In the genomic region with DNA sequence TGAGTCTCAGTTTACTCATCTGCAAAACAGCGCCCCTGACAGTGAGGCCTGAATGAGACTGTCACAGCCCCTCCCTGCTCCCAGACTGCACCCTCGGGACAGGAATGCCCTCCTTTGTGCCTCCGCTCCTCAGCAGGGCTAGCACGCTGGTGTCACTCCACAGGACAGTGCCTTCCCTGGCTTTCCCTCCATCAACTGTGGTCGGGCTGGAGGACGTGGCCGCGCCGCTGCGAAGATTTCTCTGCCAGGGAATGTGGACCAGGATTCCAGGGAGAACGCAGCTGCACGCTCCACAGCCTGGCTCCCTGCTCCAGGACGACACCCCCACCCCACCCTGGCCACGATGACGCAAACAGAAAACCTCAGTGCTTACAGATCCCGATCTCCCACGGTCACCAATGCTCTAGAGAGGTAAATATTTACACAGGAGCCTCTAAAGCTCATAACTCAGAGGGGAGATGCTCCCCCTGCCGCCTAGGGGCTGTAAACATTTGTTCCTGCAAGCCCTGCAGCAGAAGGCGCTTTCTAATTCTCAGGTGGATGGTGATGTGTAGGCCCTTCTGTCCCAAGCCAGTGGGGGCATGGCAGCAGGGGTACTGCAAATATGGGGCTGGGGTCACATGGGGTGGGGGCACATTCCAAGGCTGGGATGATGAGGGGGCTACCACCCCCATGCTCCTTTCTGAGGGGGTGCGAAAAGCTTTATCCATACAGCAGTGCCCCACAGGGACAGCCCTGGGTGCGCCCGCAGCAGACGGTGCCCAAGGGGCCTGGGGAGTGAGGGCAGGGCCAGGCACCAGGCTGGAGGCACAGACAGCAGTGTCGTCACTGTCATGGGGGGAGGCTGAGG, we compare ENCODE assay signal across 8 cellular contexts. TPM values are rescaled to one million over a fixed set of nuclear protein-coding genes. Genes with fewer than 3 reads are reported as not detected.
A peak's percentile ranks its signal among the peaks of the same experiment; 100 is the strongest.
DNase-seq lines count a peak whose midpoint lies in the region; ATAC-seq and TF ChIP-seq lines count a peak whose summit lies in the region.

No MANE protein-coding gene starts in this region.

- peak; percentile 78 for DNase-seq in Right ventricle myocardium inferior (ENCODE audit: missing footprints)
- DNase-seq in cardiac septum (ENCODE audit: low spot score): no peak
- peak in 3 of 7 donors; percentile 18 to 51 (median 22) for DNase-seq in adrenal gland
- no peak for DNase-seq in stimulated activated CD8-positive, alpha-beta memory T cell treated with anti-CD3 and anti-CD28 coated beads, Interleukin-4, amount 100 ng/mL, for 48 hours
- no peak for DNase-seq in NK-92 treated with Interleukin-12 subunit alpha and Interleukin-12 subunit beta, amount 100 ng/mL, for 24 hours (lab: John Stamatoyannopoulos, UW)

- H3K27me3 ChIP-seq in adrenal gland (no peaks in the 10 kb centered on the region), iPS-15b (ENCODE audit: control insufficient read depth, insufficient read depth, low read length) (no peaks in the 10 kb centered on the region), subcutaneous abdominal adipose tissue (ENCODE audit: control insufficient read depth in 5 of 5, insufficient read depth in 4 of 5, low read length in 5 of 5) (no peaks in the 10 kb centered on the region)

- H3K4me3 ChIP-seq in adrenal gland (no peak overlapping the region), iPS-15b (ENCODE audit: low read depth, low read length) (no peak overlapping the region), subcutaneous abdominal adipose tissue (ENCODE audit: low read depth in 1 of 5, low read length in 5 of 5) (peak overlapping the region in 2 of 5 donors; percentile 7 to 31)

- TF ChIP-seq CTCF in adrenal gland (IDR thresholded peaks at IDR 0.05): no peak

- intact Hi-C loops in Right ventricle myocardium inferior (cut with DNase I): loop anchor here (5.0 kb wide), 1 partner anchor 124 kb away; no protein-coding TSS in a partner anchor
- intact Hi-C loops in cardiac septum (cut with DNase I): no loop called here
- intact Hi-C loops in adrenal gland (cut with DNase I): no loop called here

- 65 to 74% (median 71%) methylated on average over 16 to 24 of the region's 24 CpGs for WGBS in adrenal gland, 4 donors

- H3K9ac ChIP-seq in iPS-15b (ENCODE audit: low read depth, low read length) (peak overlapping the region; percentile 42), subcutaneous abdominal adipose tissue (ENCODE audit: low read length in 5 of 5) (peak overlapping the region in 3 of 5 donors; percentile 26 to 54 (median 36))

- TF ChIP-seq POLR2A in adrenal gland (IDR thresholded peaks at IDR 0.05): no peak

- H3K36me3 ChIP-seq in adrenal gland (replicated peaks in 1 of 2) (no peaks in the 10 kb centered on the region), iPS-15b (ENCODE audit: control insufficient read depth, insufficient read depth, low read length) (peaks cover 14% of the 10 kb centered on the region), subcutaneous abdominal adipose tissue (ENCODE audit: control insufficient read depth in 5 of 5, insufficient read depth in 5 of 5, low read length in 5 of 5) (no peaks in the 10 kb centered on the region)

- peaks cover 98 to 100% of the 10 kb centered on the region in 2 donors for H3K4me1 ChIP-seq in adrenal gland (replicated peaks in 1 of 2)
- peaks cover 19% of the 10 kb centered on the region for H3K4me1 ChIP-seq in iPS-15b (ENCODE audit: control insufficient read depth, insufficient read depth, low read length)
- H3K4me1 ChIP-seq in subcutaneous abdominal adipose tissue (ENCODE audit: control insufficient read depth in 5 of 5, insufficient read depth in 5 of 5, low read length in 5 of 5): peaks cover 19 to 93% (median 64%) of the 10 kb centered on the region in 5 donors

- ATAC-seq in Right ventricle myocardium inferior (peak; percentile 45), GM21423 (IDR thresholded peaks at IDR 0.05; ENCODE audit: unreplicated experiment) (no peak)

- H3K9me3 ChIP-seq in adrenal gland (replicated peaks in 1 of 3) (no peaks in the 10 kb centered on the region), iPS-15b (ENCODE audit: control insufficient read depth, insufficient read depth, low read length) (no peaks in the 10 kb centered on the region), subcutaneous abdominal adipose tissue (ENCODE audit: control insufficient read depth in 5 of 5, low read length in 5 of 5) (no peaks in the 10 kb centered on the region)

- H3K27ac ChIP-seq in adrenal gland (peak overlapping the region in 4 of 5 donors; percentile 79 to 94 (median 90)), subcutaneous abdominal adipose tissue (ENCODE audit: low read depth, low read length) (no peak overlapping the region)

RNA-seq across cellular contexts. Expression of gene HS6ST1, which starts 12.4 kb away (rescaled TPM):
- 34.9 TPM for total RNA-seq in Right ventricle myocardium inferior
- total RNA-seq in cardiac septum: 14.4 TPM
- 100 to 1,000 TPM in 6 of 8 donors, 10 to 100 TPM in 2; 74.5 to 262 (median 149) TPM for total RNA-seq in adrenal gland
- 10 to 100 TPM; 20.5 to 40.0 (median 35.1) TPM for polyA plus RNA-seq in adrenal gland
